8 cellular contexts compared by ENCODE assay signal in genomic region chr13:94435604-94436226, GRCh38. TPM values are rescaled to one million over a fixed set of nuclear protein-coding genes. Genes with fewer than 3 reads are reported as not detected.
A peak's percentile ranks its signal among the peaks of the same experiment; 100 is the strongest.
DNase-seq lines count a peak whose midpoint lies in the region; ATAC-seq and TF ChIP-seq lines count a peak whose summit lies in the region.

No MANE protein-coding gene starts in this region.

- peaks cover 0 to 5% (median 3%) of the 10 kb centered on the region in 4 donors for H3K4me1 Mint-ChIP-seq in naive thymus-derived CD8-positive, alpha-beta T cell

- peak; percentile 91 for DNase-seq in DMS79 treated with DMSO at 0.1 percent for 48 hours (lab: John Stamatoyannopoulos, UW)
- peak; percentile 41 for DNase-seq in GM20000 (ENCODE audit: low spot score)
- DNase-seq in MM.1S = peak; percentile 67
- DNase-seq in RWPE2 (ENCODE audit: low spot score) = no peak
- DNase-seq in epithelial cell of esophagus (ENCODE audit: low read depth) = peak; percentile 61
- peak in 4 of 10 donors; percentile 6 to 62 (median 52) for DNase-seq in naive thymus-derived CD8-positive, alpha-beta T cell

- ATAC-seq in RWPE2 (ENCODE audit: low read depth) = peak; percentile 71; the same call in 2 of the 3 replicates
- peak; percentile 65 to 78 for ATAC-seq in naive thymus-derived CD8-positive, alpha-beta T cell
- ATAC-seq in HG02970 (IDR thresholded peaks at IDR 0.05; ENCODE audit: low FRiP score, unreplicated experiment) = no peak
- ATAC-seq in GM21515 (IDR thresholded peaks at IDR 0.05; ENCODE audit: unreplicated experiment) = no peak

- no peaks in the 10 kb centered on the region for H3K4me1 ChIP-seq in MM.1S (ENCODE audit: low read length)
- no peaks in the 10 kb centered on the region for H3K4me1 ChIP-seq in RWPE2 (ENCODE audit: insufficient read depth, poor library complexity, severe bottlenecking)

- H3K9ac ChIP-seq in MM.1S (ENCODE audit: low read length) = no peak overlapping the region

- H3K27ac ChIP-seq in MM.1S (ENCODE audit: low read length) = no peak overlapping the region
- no peak overlapping the region for H3K27ac ChIP-seq in RWPE2 (ENCODE audit: poor library complexity, severe bottlenecking)

- H2AFZ ChIP-seq in MM.1S (ENCODE audit: low read length) = no peak overlapping the region

- H4K20me1 ChIP-seq in MM.1S (ENCODE audit: insufficient read depth, low read length) = no peaks in the 10 kb centered on the region

- no peak overlapping the region for H3K4me3 Mint-ChIP-seq in naive thymus-derived CD8-positive, alpha-beta T cell

- H3K36me3 ChIP-seq in MM.1S (replicated peaks; ENCODE audit: insufficient read depth, low read length) (no peaks in the 10 kb centered on the region), RWPE2 (ENCODE audit: low read depth) (no peaks in the 10 kb centered on the region)

- no peaks in the 10 kb centered on the region for H3F3A ChIP-seq in MM.1S (ENCODE audit: insufficient read depth, low read length)

- peaks cover 0 to 4% (median 0%) of the 10 kb centered on the region in 5 donors for H3K27me3 Mint-ChIP-seq in naive thymus-derived CD8-positive, alpha-beta T cell

- no peaks in the 10 kb centered on the region for H3K36me3 Mint-ChIP-seq in naive thymus-derived CD8-positive, alpha-beta T cell

- no peaks in the 10 kb centered on the region for H3K79me2 ChIP-seq in MM.1S (ENCODE audit: low read length)

- POLR2A ChIA-PET in naive thymus-derived CD8-positive, alpha-beta T cell (lab: Charles Lee) = interaction anchor here (0.6 kb wide), 2 partner anchors 119 to 182 kb away, joined by 3 read pairs; no protein-coding TSS in a partner anchor

- no peaks in the 10 kb centered on the region for H3K9me3 Mint-ChIP-seq in naive thymus-derived CD8-positive, alpha-beta T cell

- no peaks in the 10 kb centered on the region for H3K9me2 ChIP-seq in MM.1S (replicated peaks; ENCODE audit: insufficient read depth, low read length)

- TF ChIP-seq CTCF in GM20000 (IDR thresholded peaks at IDR 0.05; ENCODE audit: extremely low read depth, missing control alignments) (peak; percentile 30), MM.1S (IDR thresholded peaks at IDR 0.05; ENCODE audit: low read length) (peak; percentile 65), RWPE2 (IDR thresholded peaks at IDR 0.05; ENCODE audit: poor library complexity, severe bottlenecking) (peak; percentile 85), epithelial cell of esophagus (IDR thresholded peaks at IDR 0.05; ENCODE audit: insufficient read depth, low read depth, low read length, missing control alignments) (peak; percentile 62)

- no peak overlapping the region for H3K4me2 ChIP-seq in MM.1S (ENCODE audit: low read depth, low read length)

- H3K9me3 ChIP-seq in MM.1S (replicated peaks; ENCODE audit: insufficient read depth, low read length) (no peaks in the 10 kb centered on the region), RWPE2 (ENCODE audit: severe bottlenecking) (no peaks in the 10 kb centered on the region)

- no peaks in the 10 kb centered on the region for H3K27me3 ChIP-seq in MM.1S (replicated peaks; ENCODE audit: insufficient read depth, low read length)
- H3K27me3 ChIP-seq in RWPE2 (ENCODE audit: insufficient read depth, poor library complexity, severe bottlenecking) = no peaks in the 10 kb centered on the region

- no peak overlapping the region for H3K4me3 ChIP-seq in MM.1S (ENCODE audit: low read length)
- no peak overlapping the region for H3K4me3 ChIP-seq in RWPE2 (ENCODE audit: severe bottlenecking)
- H3K4me3 ChIP-seq in epithelial cell of esophagus (ENCODE audit: low read length) = no peak overlapping the region

- no peak overlapping the region for H3K27ac Mint-ChIP-seq in naive thymus-derived CD8-positive, alpha-beta T cell

RNA-seq across cellular contexts. Expression of gene DCT, which starts 43.8 kb away (rescaled TPM):
- total RNA-seq in naive thymus-derived CD8-positive, alpha-beta T cell = 1 to 10 TPM; 1.1 TPM
- polyA plus RNA-seq in naive thymus-derived CD8-positive, alpha-beta T cell = under 1 TPM in 2 of 3 donors, not detected in 1; 0.19 to 0.77 TPM

Comparison
In these comparisons a context has a peak if more than half of its experiments do, and no peak if none do; other contexts are left out.
1. CTCF ChIP-seq: peak in every context shown above with its lines; median percentile 85 in RWPE2; 65 in MM.1S; 62 in epithelial cell of esophagus; 30 in GM20000.
2. ATAC-seq: peak in RWPE2 (single experiment) and naive thymus-derived CD8-positive, alpha-beta T cell (2 of 2); none in HG02970 (single experiment) and GM21515 (single experiment).